Comparison of ENCODE assay signal across 8 cellular contexts in the genomic region with DNA sequence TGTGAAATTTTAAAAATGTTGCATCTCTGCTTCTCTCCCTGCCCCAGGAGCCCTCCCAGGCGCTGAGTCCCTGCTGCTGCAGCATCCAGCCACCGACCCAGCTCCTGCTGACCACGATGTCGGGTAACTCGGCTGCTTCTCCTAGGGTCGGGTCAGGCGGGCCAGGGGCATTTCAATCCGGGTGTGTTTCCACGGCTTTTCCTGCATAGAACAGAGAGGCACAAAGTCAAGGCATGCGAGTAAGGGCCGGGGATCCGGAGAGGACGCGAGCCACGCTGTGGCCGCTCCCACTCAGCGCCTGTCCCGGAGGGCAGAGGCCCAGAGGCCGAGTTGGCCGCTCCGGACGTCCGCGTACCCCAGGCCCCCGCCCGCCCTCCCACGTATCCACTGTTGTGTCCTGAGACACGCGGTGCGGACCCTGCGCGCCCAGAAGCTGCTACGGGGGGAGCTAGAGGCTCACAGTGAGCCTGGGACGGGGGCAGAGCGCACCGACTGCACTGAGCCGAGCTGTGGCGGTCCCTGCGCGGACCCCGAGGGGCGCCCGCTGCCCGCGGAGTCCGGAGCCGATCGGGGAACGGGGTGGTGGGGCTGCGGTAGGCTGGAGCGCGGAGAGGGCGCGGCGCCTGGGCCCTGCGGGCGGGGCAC. TPM values are rescaled to one million over a fixed set of nuclear protein-coding genes. Genes with fewer than 3 reads are reported as not detected.
DNase-seq lines count a peak whose midpoint lies in the region; ATAC-seq and TF ChIP-seq lines count a peak whose summit lies in the region.

A gene with protein sequence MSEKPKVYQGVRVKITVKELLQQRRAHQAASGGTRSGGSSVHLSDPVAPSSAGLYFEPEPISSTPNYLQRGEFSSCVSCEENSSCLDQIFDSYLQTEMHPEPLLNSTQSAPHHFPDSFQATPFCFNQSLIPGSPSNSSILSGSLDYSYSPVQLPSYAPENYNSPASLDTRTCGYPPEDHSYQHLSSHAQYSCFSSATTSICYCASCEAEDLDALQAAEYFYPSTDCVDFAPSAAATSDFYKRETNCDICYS (plus strand): TSS at position 81 of the 645 bp plus-strand sequence. CDS start 36 bp downstream, at position 117.

- H3K4me1 ChIP-seq in duodenal mucosa (ENCODE audit: control insufficient read depth in 1 of 2, insufficient read depth in 2 of 2, low read length in 2 of 2) = peaks cover 33 to 38% of the 10 kb centered on the region in 2 donors
- no peaks in the 10 kb centered on the region for H3K4me1 ChIP-seq in naive thymus-derived CD4-positive, alpha-beta T cell (ENCODE audit: control insufficient read depth in 2 of 2, insufficient read depth in 2 of 2, low read length in 2 of 2)
- no peaks in the 10 kb centered on the region for H3K4me1 ChIP-seq in CD4-positive, alpha-beta memory T cell (ENCODE audit: insufficient read depth, low read length)

- no peak for TF ChIP-seq CTCF in GM10248 (IDR thresholded peaks at IDR 0.05; ENCODE audit: control extremely low read depth, extremely low read depth, low read depth, missing control alignments)

- POLR2A ChIA-PET in GM10248 (lab: Yijun Ruan, JAX) = no interaction called here
- POLR2A ChIA-PET in naive thymus-derived CD4-positive, alpha-beta T cell (lab: Charles Lee) = no interaction called here
- POLR2A ChIA-PET in CD4-positive, alpha-beta memory T cell (lab: Charles Lee; ENCODE audit: partially characterized antibody) = no interaction called here

- intact Hi-C loops in naive thymus-derived CD4-positive, alpha-beta T cell (cut with micrococcal nuclease) = no loop called here
- intact Hi-C loops in CD4-positive, alpha-beta memory T cell (cut with micrococcal nuclease) = no loop called here

- peaks cover 0 to 3% (median 0%) of the 10 kb centered on the region in 11 donors for H3K9me3 Mint-ChIP-seq in naive thymus-derived CD4-positive, alpha-beta T cell
- no peaks in the 10 kb centered on the region for H3K9me3 Mint-ChIP-seq in CD4-positive, alpha-beta memory T cell

- ATAC-seq in HG03139 (IDR thresholded peaks at IDR 0.05; ENCODE audit: unreplicated experiment) (peak; percentile 16), HG02885 (IDR thresholded peaks at IDR 0.05; ENCODE audit: poor library complexity, unreplicated experiment) (no peak)
- no peak for ATAC-seq in naive thymus-derived CD4-positive, alpha-beta T cell

- H3K4me3 ChIP-seq in duodenal mucosa (ENCODE audit: low read depth in 1 of 2, low read length in 2 of 2) = peak within 1 kb of the TSS; percentile 66 to 77
- no peak within 1 kb of the TSS for H3K4me3 ChIP-seq in naive thymus-derived CD4-positive, alpha-beta T cell (ENCODE audit: low read length)
- H3K4me3 ChIP-seq in CD4-positive, alpha-beta memory T cell (ENCODE audit: low read length in 2 of 2) = no peak within 1 kb of the TSS

- H3K27me3 ChIP-seq in duodenal mucosa (ENCODE audit: control insufficient read depth in 1 of 2, insufficient read depth in 2 of 2, low read length in 2 of 2) = no peaks in the 10 kb centered on the region
- H3K27me3 ChIP-seq in naive thymus-derived CD4-positive, alpha-beta T cell (ENCODE audit: control insufficient read depth in 2 of 2, insufficient read depth in 2 of 2, low read length in 2 of 2) = no peaks in the 10 kb centered on the region
- no peaks in the 10 kb centered on the region for H3K27me3 ChIP-seq in CD4-positive, alpha-beta memory T cell (ENCODE audit: insufficient read depth, low read length)

- CTCF ChIA-PET in GM10248 (lab: Yijun Ruan, JAX) = interaction anchor here (1.1 to 5.2 kb wide), 8 partner anchors 8 to 152 kb away, joined by 4 to 39 read pairs (median 4); no protein-coding TSS in a partner anchor
- CTCF ChIA-PET in naive thymus-derived CD4-positive, alpha-beta T cell (lab: Charles Lee) = no interaction called here
- CTCF ChIA-PET in CD4-positive, alpha-beta memory T cell (lab: Charles Lee; ENCODE audit: partially characterized antibody) = no interaction called here

- H3K27me3 Mint-ChIP-seq in naive thymus-derived CD4-positive, alpha-beta T cell = peaks cover 36 to 60% (median 45%) of the 10 kb centered on the region in 5 donors
- H3K27me3 Mint-ChIP-seq in CD4-positive, alpha-beta memory T cell = peaks cover 18 to 38% of the 10 kb centered on the region in 2 donors

- peak within 1 kb of the TSS; percentile 76 for H3K27ac ChIP-seq in duodenal mucosa (ENCODE audit: low read depth, low read length)
- no peak within 1 kb of the TSS for H3K27ac ChIP-seq in naive thymus-derived CD4-positive, alpha-beta T cell (ENCODE audit: low read depth, low read length)
- no peak within 1 kb of the TSS for H3K27ac ChIP-seq in CD4-positive, alpha-beta memory T cell (ENCODE audit: low read depth, low read length)

- no peaks in the 10 kb centered on the region for H3K36me3 ChIP-seq in duodenal mucosa (ENCODE audit: control insufficient read depth in 1 of 2, insufficient read depth in 2 of 2, low read length in 2 of 2)
- H3K36me3 ChIP-seq in naive thymus-derived CD4-positive, alpha-beta T cell (ENCODE audit: control insufficient read depth in 2 of 3, insufficient read depth in 3 of 3, low read length in 3 of 3) = no peaks in the 10 kb centered on the region
- H3K36me3 ChIP-seq in CD4-positive, alpha-beta memory T cell (ENCODE audit: insufficient read depth, low read length) = no peaks in the 10 kb centered on the region

- peak within 1 kb of the TSS in 8 of 10 donors; percentile 9 to 66 (median 50) for H3K4me3 Mint-ChIP-seq in naive thymus-derived CD4-positive, alpha-beta T cell
- peak within 1 kb of the TSS in 2 of 8 donors; percentile 29 to 53 for H3K4me3 Mint-ChIP-seq in CD4-positive, alpha-beta memory T cell

- DNase-seq in GM10248 (ENCODE audit: extremely low spot score) = peak; percentile 34
- no peak for DNase-seq in naive thymus-derived CD4-positive, alpha-beta T cell
- no peak for DNase-seq in Ammon's horn (ENCODE audit: low spot score)
- DNase-seq in midbrain (lab: John Stamatoyannopoulos, UW) = no peak
- DNase-seq in CD4-positive, alpha-beta memory T cell = no peak

- peak within 1 kb of the TSS; percentile 62 to 79 for H3K9ac ChIP-seq in duodenal mucosa (ENCODE audit: low read depth in 1 of 2, low read length in 2 of 2)

- no peaks in the 10 kb centered on the region for H3K36me3 Mint-ChIP-seq in naive thymus-derived CD4-positive, alpha-beta T cell
- no peaks in the 10 kb centered on the region for H3K36me3 Mint-ChIP-seq in CD4-positive, alpha-beta memory T cell

- H3K27ac Mint-ChIP-seq in naive thymus-derived CD4-positive, alpha-beta T cell = no peak within 1 kb of the TSS
- no peak within 1 kb of the TSS for H3K27ac Mint-ChIP-seq in CD4-positive, alpha-beta memory T cell

- peaks cover 0 to 8% (median 5%) of the 10 kb centered on the region in 7 donors for H3K4me1 Mint-ChIP-seq in naive thymus-derived CD4-positive, alpha-beta T cell
- peaks cover 1 to 12% (median 4%) of the 10 kb centered on the region in 4 donors for H3K4me1 Mint-ChIP-seq in CD4-positive, alpha-beta memory T cell

- no peaks in the 10 kb centered on the region for H3K9me3 ChIP-seq in duodenal mucosa (ENCODE audit: control insufficient read depth in 1 of 2, low read length in 2 of 2)
- no peaks in the 10 kb centered on the region for H3K9me3 ChIP-seq in naive thymus-derived CD4-positive, alpha-beta T cell (ENCODE audit: control insufficient read depth in 2 of 3, low read length in 3 of 3)
- H3K9me3 ChIP-seq in CD4-positive, alpha-beta memory T cell (ENCODE audit: control insufficient read depth in 1 of 2, low read length in 2 of 2) = no peaks in the 10 kb centered on the region

RNA-seq across cellular contexts. Expression of the gene that starts here (rescaled TPM):
- not detected for total RNA-seq in naive thymus-derived CD4-positive, alpha-beta T cell
- not detected for polyA plus RNA-seq in naive thymus-derived CD4-positive, alpha-beta T cell
- not detected for total RNA-seq in CD4-positive, alpha-beta memory T cell
- not detected for polyA plus RNA-seq in CD4-positive, alpha-beta memory T cell

Comparison
In these comparisons a context has a peak if more than half of its experiments do, and no peak if none do; other contexts are left out.
1. H3K4me3 ChIP-seq: peak in duodenal mucosa (2 of 2); none in naive thymus-derived CD4-positive, alpha-beta T cell (single experiment) and CD4-positive, alpha-beta memory T cell (0 of 2).